In the genomic region with DNA sequence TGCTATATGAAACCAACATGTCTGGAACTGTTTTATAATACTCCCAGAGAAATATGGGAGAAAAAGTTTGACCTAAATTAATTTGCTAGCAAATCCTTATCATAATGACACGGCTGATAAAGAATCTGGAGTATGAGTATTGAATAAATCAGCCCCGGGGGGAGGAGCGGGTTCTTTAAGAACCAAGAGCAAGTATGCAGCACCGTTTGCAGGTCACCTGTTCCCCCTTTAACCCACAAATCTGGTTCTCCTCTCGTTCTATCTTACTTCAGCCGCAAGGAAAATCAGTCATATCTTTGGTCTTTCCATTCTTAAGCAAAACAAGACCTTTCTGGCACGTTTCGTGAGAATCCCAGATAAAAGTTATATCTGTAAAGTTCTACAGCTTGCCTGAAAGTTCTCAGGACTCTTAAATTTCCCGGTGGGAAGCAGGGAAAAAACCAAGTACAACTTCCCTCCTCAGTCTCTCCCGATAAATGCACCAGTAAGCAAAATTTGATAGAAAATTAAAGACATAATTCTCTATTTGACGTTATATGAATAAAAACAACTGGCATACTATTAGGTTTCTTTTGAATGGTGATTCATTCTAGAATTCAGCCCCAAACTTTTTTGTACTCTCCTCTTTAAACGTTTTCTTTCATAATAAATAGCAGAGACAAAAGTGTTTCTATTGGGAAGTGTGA, we compare ENCODE assay signal across 12 cellular contexts.
"Had no signal": no experiment of that assay in that cellular context is flagged by ENCODE, and none has a peak within 500 bp of the region (broad histone marks: within the 10 kb centered on the region; RNA-seq: fewer than 3 reads in every experiment).

No MANE protein-coding gene starts in this region.

- H3K4me3 ChIP-seq: coronary artery, lung, pancreas had no signal

- DNase-seq: activated CD4-positive, CD25-positive, alpha-beta regulatory T cell treated with anti-CD3 and anti-CD28 coated beads, Interleukin-2, amount 50 U/mL, for 72 hours; activated naive CD4-positive, alpha-beta T cell treated with anti-CD3 and anti-CD28 coated beads, Interleukin-2, amount 50 U/mL, for 16 hours; central memory CD4-positive, alpha-beta T cell; foreskin fibroblast; glutamatergic neuron; left colon; naive B cell had no signal

- H3K4me1 Mint-ChIP-seq: naive B cell; stimulated activated effector memory CD8-positive, alpha-beta T cell treated with anti-CD3 and anti-CD28 coated beads, Interleukin-12 subunit alpha, Interleukin-12 subunit beta, amount 100 ng/mL, for 72 hours had no signal

- H3K27ac Mint-ChIP-seq: naive B cell; stimulated activated effector memory CD8-positive, alpha-beta T cell treated with anti-CD3 and anti-CD28 coated beads, Interleukin-12 subunit alpha, Interleukin-12 subunit beta, amount 100 ng/mL, for 72 hours had no signal

- ATAC-seq: left colon; stimulated activated effector memory CD8-positive, alpha-beta T cell treated with anti-CD3 and anti-CD28 coated beads, Interleukin-12 subunit alpha, Interleukin-12 subunit beta, amount 100 ng/mL, for 72 hours had no signal

- H3K4me3 Mint-ChIP-seq: naive B cell; stimulated activated effector memory CD8-positive, alpha-beta T cell treated with anti-CD3 and anti-CD28 coated beads, Interleukin-12 subunit alpha, Interleukin-12 subunit beta, amount 100 ng/mL, for 72 hours had no signal

- FAIRE-seq: endothelial cell of umbilical vein, pancreas had no signal

- H3K27me3 Mint-ChIP-seq: naive B cell had no signal

- H3K9me3 ChIP-seq: pancreas had no signal

- H3K27ac ChIP-seq: coronary artery, pancreas had no signal

- H3K36me3 ChIP-seq: pancreas had no signal

- H3K36me3 Mint-ChIP-seq: naive B cell; stimulated activated effector memory CD8-positive, alpha-beta T cell treated with anti-CD3 and anti-CD28 coated beads, Interleukin-12 subunit alpha, Interleukin-12 subunit beta, amount 100 ng/mL, for 72 hours had no signal
